ENCODE assay signal across 17 cellular contexts in genomic region chr22:19825904-19826618, GRCh38.
"Had no signal": no experiment of that assay in that cellular context is flagged by ENCODE, and none has a peak within 500 bp of the region (broad histone marks: within the 10 kb centered on the region; RNA-seq: fewer than 3 reads in every experiment).

No MANE protein-coding gene starts in this region.

- H3K36me3 ChIP-seq: breast epithelium, neural progenitor cell, pancreas, thoracic aorta had no signal

- H3K27ac ChIP-seq: epithelial cell of prostate, gastroesophageal sphincter, neural progenitor cell, pancreas, thoracic aorta had no signal

- H3K27me3 Mint-ChIP-seq: activated CD8-positive, alpha-beta T cell treated with anti-CD3 and anti-CD28 coated beads for 36 hours; activated naive CD4-positive, alpha-beta T cell treated with anti-CD3 and anti-CD28 coated beads, Interleukin-2, amount 50 U/mL, for 24 hours; stimulated activated naive CD8-positive, alpha-beta T cell treated with anti-CD3 and anti-CD28 coated beads, Interleukin-15, amount 100 ng/mL, for 72 hours had no signal

- H3K9me3 Mint-ChIP-seq: activated CD8-positive, alpha-beta T cell treated with anti-CD3 and anti-CD28 coated beads for 36 hours; activated naive CD4-positive, alpha-beta T cell treated with anti-CD3 and anti-CD28 coated beads, Interleukin-2, amount 50 U/mL, for 24 hours; activated T-helper 2 cell treated with anti-CD3 and anti-CD28 coated beads, Interferon-gamma antibody, Interleukin-2, Interleukin-4, amounts not matched to agents 10 μg/mL and 5 μg/mL and 100 μg/mL, durations not matched to agents 14 hours and 24 hours and 36 hours; neural progenitor cell; stimulated activated naive CD8-positive, alpha-beta T cell treated with anti-CD3 and anti-CD28 coated beads, Interleukin-15, amount 100 ng/mL, for 72 hours had no signal

- H3K4me3 ChIP-seq: breast epithelium, gastroesophageal sphincter, neural progenitor cell, pancreas, thoracic aorta had no signal

- H3K9ac ChIP-seq: neural progenitor cell had no signal

- H3K27ac Mint-ChIP-seq: activated CD8-positive, alpha-beta T cell treated with anti-CD3 and anti-CD28 coated beads for 36 hours; activated naive CD4-positive, alpha-beta T cell treated with anti-CD3 and anti-CD28 coated beads, Interleukin-2, amount 50 U/mL, for 24 hours; activated T-helper 2 cell treated with anti-CD3 and anti-CD28 coated beads, Interferon-gamma antibody, Interleukin-2, Interleukin-4, amounts not matched to agents 10 μg/mL and 5 μg/mL and 100 μg/mL, durations not matched to agents 14 hours and 24 hours and 36 hours; neural progenitor cell; stimulated activated naive CD8-positive, alpha-beta T cell treated with anti-CD3 and anti-CD28 coated beads, Interleukin-15, amount 100 ng/mL, for 72 hours had no signal

- H3K4me1 ChIP-seq: gastroesophageal sphincter, neural progenitor cell, pancreas had no signal

- H3K4me3 Mint-ChIP-seq: activated CD8-positive, alpha-beta T cell treated with anti-CD3 and anti-CD28 coated beads for 36 hours; activated naive CD4-positive, alpha-beta T cell treated with anti-CD3 and anti-CD28 coated beads, Interleukin-2, amount 50 U/mL, for 24 hours; neural progenitor cell; stimulated activated naive CD8-positive, alpha-beta T cell treated with anti-CD3 and anti-CD28 coated beads, Interleukin-15, amount 100 ng/mL, for 72 hours had no signal

- ATAC-seq: activated CD8-positive, alpha-beta T cell treated with anti-CD3 and anti-CD28 coated beads for 36 hours; gastroesophageal sphincter; left ventricle myocardium superior; pancreas; stimulated activated naive CD8-positive, alpha-beta T cell treated with anti-CD3 and anti-CD28 coated beads, Interleukin-15, amount 100 ng/mL, for 72 hours had no signal

- DNase-seq: activated CD4-positive, CD25-positive, alpha-beta regulatory T cell treated with anti-CD3 and anti-CD28 coated beads, Interleukin-2, amount 50 U/mL, for 72 hours; activated CD8-positive, alpha-beta T cell treated with anti-CD3 and anti-CD28 coated beads for 36 hours; activated T-cell treated with anti-CD3 and anti-CD28 coated beads for 4 hours; anterior cingulate cortex; effector CD4-positive, alpha-beta T cell; left ventricle myocardium superior; mesendoderm; stimulated activated CD4-positive, alpha-beta T cell treated with anti-CD3 and anti-CD28 coated beads, Interleukin-4, amount 100 ng/mL, for 1 hour had no signal

- H3K4me2 ChIP-seq: neural progenitor cell had no signal

- H3K9me3 ChIP-seq: breast epithelium, gastroesophageal sphincter, pancreas, thoracic aorta had no signal

- H3K27me3 ChIP-seq: breast epithelium, gastroesophageal sphincter, neural progenitor cell, pancreas had no signal
